Comparison of ENCODE assay signal across 23 cellular contexts in genomic region chr11:63805844-63806415, GRCh38. TPM values are rescaled to one million over a fixed set of nuclear protein-coding genes. Genes with fewer than 3 reads are reported as not detected.
DNase-seq lines count a peak whose midpoint lies in the region; ATAC-seq and TF ChIP-seq lines count a peak whose summit lies in the region.
"Had no signal": no experiment of that assay in that cellular context is flagged by ENCODE, and none has a peak within 500 bp of the region (broad histone marks: within the 10 kb centered on the region; RNA-seq: fewer than 3 reads in every experiment).

No MANE protein-coding gene starts in this region.

- ATAC-seq in right cardiac atrium (peak; percentile 93 to 94), HG02870 (IDR thresholded peaks at IDR 0.05; ENCODE audit: unreplicated experiment) (no peak), GM19397 (IDR thresholded peaks at IDR 0.05; ENCODE audit: unreplicated experiment) (no peak)
- ATAC-seq: K562, T-cell had no signal

- H3K4me1 ChIP-seq in right cardiac atrium (ENCODE audit: control insufficient read depth, insufficient read depth, low read length) (no peaks in the 10 kb centered on the region), parathyroid adenoma (no peaks in the 10 kb centered on the region), mammary epithelial cell (ENCODE audit: insufficient read depth, low read length) (peaks cover 16% of the 10 kb centered on the region)

- no peaks in the 10 kb centered on the region for H3K9me3 ChIP-seq in right cardiac atrium (ENCODE audit: control insufficient read depth, low read length)
- no peaks in the 10 kb centered on the region for H3K9me3 ChIP-seq in parathyroid adenoma (ENCODE audit: control insufficient read depth, low read length)
- H3K9me3 ChIP-seq in mammary epithelial cell (replicated peaks; ENCODE audit: insufficient read depth, low read length), result no peaks in the 10 kb centered on the region
- H3K9me3 ChIP-seq: BE2C had no signal

- CTCF ChIA-PET in mammary epithelial cell (lab: Charles Lee; ENCODE audit: low non-redundant PET), result no interaction called here

- in situ Hi-C loops in mammary epithelial cell (cut with MboI; ENCODE audit: low sequenced_read_pairs in 2 of 2), result no loop called here

- no peak for TF ChIP-seq CTCF in choroid plexus epithelial cell (conservative IDR thresholded peaks at IDR 0.05; ENCODE audit: low read depth, low read length)
- TF ChIP-seq CTCF in parathyroid adenoma (IDR thresholded peaks at IDR 0.05), result no peak
- TF ChIP-seq CTCF in mammary epithelial cell (conservative IDR thresholded peaks at IDR 0.05 in 1 of 2, IDR thresholded peaks at IDR 0.05 in 1 of 2; ENCODE audit: extremely low read depth in 1 of 2, insufficient read depth in 1 of 2, low read depth in 1 of 2, low read length in 2 of 2), result no peak

- H3K36me3 ChIP-seq in parathyroid adenoma (ENCODE audit: control insufficient read depth, insufficient read depth, low read length) (no peaks in the 10 kb centered on the region), mammary epithelial cell (ENCODE audit: insufficient read depth, low read length) (no peaks in the 10 kb centered on the region)
- H3K36me3 ChIP-seq: BE2C had no signal

- 51% methylated on average over 9 of the region's 9 CpGs for WGBS in right cardiac atrium
- WGBS in mammary epithelial cell (ENCODE audit: low coverage, missing lambda C conversion rate), result 82% methylated on average over 9 of the region's 9 CpGs

- H3K4me3 ChIP-seq in choroid plexus epithelial cell (ENCODE audit: low read depth, low read length) (no peak overlapping the region), right cardiac atrium (ENCODE audit: low read length) (no peak overlapping the region), parathyroid adenoma (ENCODE audit: low read depth, low read length) (no peak overlapping the region), mammary epithelial cell (replicated peaks in 1 of 3; ENCODE audit: insufficient read depth in 1 of 3, low read depth in 2 of 3, low read length in 3 of 3) (no peak overlapping the region)
- H3K4me3 ChIP-seq: dorsolateral prefrontal cortex, K562 had no signal

- dilution Hi-C loops in mammary epithelial cell (cut with HindIII; ENCODE audit: low sequenced_read_pairs), result no loop called here

- peak overlapping the region; percentile 8 for H3K27ac ChIP-seq in right cardiac atrium (ENCODE audit: low read length)
- H3K27ac ChIP-seq in parathyroid adenoma, result peak overlapping the region; percentile 44
- no peak overlapping the region for H3K27ac ChIP-seq in mammary epithelial cell (ENCODE audit: insufficient read depth, low read depth, low read length)
- H3K27ac ChIP-seq: dorsolateral prefrontal cortex had no signal

- H4K20me1 ChIP-seq in mammary epithelial cell (ENCODE audit: insufficient read depth, low read length), result no peaks in the 10 kb centered on the region

- H3K9ac ChIP-seq in parathyroid adenoma (no peak overlapping the region), mammary epithelial cell (ENCODE audit: insufficient read depth, low read length) (no peak overlapping the region)

- no TSS peak for BruUV-seq in mammary epithelial cell (replicated peaks; lab: Mats Ljungman, UMichigan)

- H3K27me3 ChIP-seq in right cardiac atrium (ENCODE audit: control insufficient read depth, insufficient read depth), result no peaks in the 10 kb centered on the region
- no peaks in the 10 kb centered on the region for H3K27me3 ChIP-seq in parathyroid adenoma (ENCODE audit: control insufficient read depth, insufficient read depth, low read length)
- H3K27me3 ChIP-seq in mammary epithelial cell (ENCODE audit: insufficient read depth, low read length), result no peaks in the 10 kb centered on the region
- H3K27me3 ChIP-seq: BE2C, dorsolateral prefrontal cortex had no signal

- intact Hi-C loops in right cardiac atrium (cut with DNase I) (no loop called here), mammary epithelial cell (cut with micrococcal nuclease) (no loop called here)

- H3K4me2 ChIP-seq in parathyroid adenoma (ENCODE audit: low read length) (no peak overlapping the region), mammary epithelial cell (ENCODE audit: insufficient read depth, low read depth, low read length) (no peak overlapping the region)

- peak; percentile 18 for DNase-seq in EL
- DNase-seq in choroid plexus epithelial cell (ENCODE audit: low read depth), result peak; percentile 30
- peak in 2 of 3 donors; percentile 64 to 67 for DNase-seq in right cardiac atrium
- no peak for DNase-seq in stimulated activated naive CD4-positive, alpha-beta T cell treated with Interleukin-2 at 50 U/mL for 16 hours (lab: John Stamatoyannopoulos, UW)
- no peak for DNase-seq in mammary epithelial cell
- DNase-seq: activated CD4-positive, alpha-beta T cell treated with anti-CD3 and anti-CD28 coated beads, Interleukin-2, amount 50 U/mL, for 1 hour; activated naive CD4-positive, alpha-beta T cell treated with anti-CD3 and anti-CD28 coated beads, Interleukin-2, amount 10 ng/mL, durations not matched to agents 7 days and 5 days; activated T-cell treated with anti-CD3 and anti-CD28 coated beads, Interleukin-2, amount 50 U/mL, for 1 hour; BE2C; Calu3; dorsolateral prefrontal cortex; erythroblast; GDM1; MV-4-11; NCI-H2029 treated with DMSO at 0.1 percent for 48 hours; NCI-H510A; RPMI8226; stimulated activated CD4-positive, alpha-beta T cell treated with anti-CD3 and anti-CD28 coated beads, Interleukin-1b, Interleukin-23, amount 100 ng/mL, for 48 hours; T-cell had no signal

- no peaks in the 10 kb centered on the region for H3K79me2 ChIP-seq in parathyroid adenoma
- no peaks in the 10 kb centered on the region for H3K79me2 ChIP-seq in mammary epithelial cell (ENCODE audit: insufficient read depth, low read length)

- H2AFZ ChIP-seq in parathyroid adenoma (no peak overlapping the region), mammary epithelial cell (ENCODE audit: low read depth, low read length) (no peak overlapping the region)

RNA-seq across cellular contexts. Expression of gene SPINDOC, which starts 7.3 kb away (rescaled TPM):
- total RNA-seq in right cardiac atrium, result 10 to 100 TPM; 12.8 to 18.8 (median 17.4) TPM
- polyA plus RNA-seq in right cardiac atrium, result 13.6 TPM
- 10 to 100 TPM; 19.2 to 24.4 TPM for total RNA-seq in mammary epithelial cell
- polyA plus RNA-seq in mammary epithelial cell, result 14.3 TPM
- polyA minus RNA-seq in mammary epithelial cell, result 3.7 TPM

RNA-seq across cellular contexts. Expression of gene MARK2, which starts 33.0 kb away (rescaled TPM):
- total RNA-seq in right cardiac atrium, result 10 to 100 TPM; 31.3 to 45.3 (median 41.1) TPM
- polyA plus RNA-seq in right cardiac atrium, result 20.0 TPM
- total RNA-seq in mammary epithelial cell, result 10 to 100 TPM; 26.7 to 64.4 TPM
- polyA plus RNA-seq in mammary epithelial cell, result 38.9 TPM
- polyA minus RNA-seq in mammary epithelial cell, result 79.0 TPM

RNA-seq across cellular contexts. Expression of gene ZFTA, which starts 37.4 kb away (rescaled TPM):
- total RNA-seq in right cardiac atrium (10 to 100 TPM; 13.9 to 17.7 (median 15.4) TPM), mammary epithelial cell (10 to 100 TPM in 1 of 2 donors, 1 to 10 TPM in 1; 4.7 to 10.0 TPM)
- polyA plus RNA-seq in right cardiac atrium (7.9 TPM), mammary epithelial cell (1.9 TPM)
- polyA minus RNA-seq in mammary epithelial cell, result 1.3 TPM

Comparison
In these comparisons a context has a peak if more than half of its experiments do, and no peak if none do; other contexts are left out.
1. DNase-seq: peak in EL (single experiment), choroid plexus epithelial cell (single experiment) and right cardiac atrium (2 of 3); none in stimulated activated naive CD4-positive, alpha-beta T cell treated with Interleukin-2 at 50 U/mL for 16 hours (single experiment) and mammary epithelial cell (single experiment).
2. ATAC-seq: peak in right cardiac atrium (2 of 2); none in HG02870 (single experiment) and GM19397 (single experiment).